In the genomic region with DNA sequence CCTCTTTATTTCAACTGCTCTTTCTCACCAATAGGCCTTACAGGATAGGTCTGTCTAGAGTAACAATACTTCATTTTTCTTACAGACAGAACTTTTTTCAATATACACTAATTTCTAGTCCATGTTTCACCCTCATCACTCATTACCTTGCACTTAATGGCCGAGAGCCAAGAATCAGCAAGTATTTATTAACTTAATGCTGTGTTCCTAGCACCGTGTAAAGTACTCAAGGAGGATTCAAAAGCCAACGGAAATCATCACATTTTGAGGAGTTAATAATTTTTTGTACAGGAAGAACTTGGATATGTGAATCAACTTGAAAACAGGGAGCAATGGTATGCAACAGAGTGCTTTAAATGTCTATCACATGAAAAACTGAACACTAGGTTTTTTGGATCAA, we compare ENCODE assay signal across 1 cellular context.
TF ChIP-seq lines count a peak whose summit lies in the region.

No MANE protein-coding gene starts in this region.

TF ChIP-seq in IMR-90, 13 proteins besides CTCF, POLR2A, EP300 and RAD21:
- TF ChIP-seq MAFK (IDR thresholded peaks at IDR 0.05; ENCODE audit: low read depth, low read length) = no peak
- no peak for TF ChIP-seq FOS (IDR thresholded peaks at IDR 0.05; ENCODE audit: low read depth, low read length)
- TF ChIP-seq CEBPB (IDR thresholded peaks at IDR 0.05; ENCODE audit: low read depth, low read length) = no peak
- TF ChIP-seq, protein P1, sequence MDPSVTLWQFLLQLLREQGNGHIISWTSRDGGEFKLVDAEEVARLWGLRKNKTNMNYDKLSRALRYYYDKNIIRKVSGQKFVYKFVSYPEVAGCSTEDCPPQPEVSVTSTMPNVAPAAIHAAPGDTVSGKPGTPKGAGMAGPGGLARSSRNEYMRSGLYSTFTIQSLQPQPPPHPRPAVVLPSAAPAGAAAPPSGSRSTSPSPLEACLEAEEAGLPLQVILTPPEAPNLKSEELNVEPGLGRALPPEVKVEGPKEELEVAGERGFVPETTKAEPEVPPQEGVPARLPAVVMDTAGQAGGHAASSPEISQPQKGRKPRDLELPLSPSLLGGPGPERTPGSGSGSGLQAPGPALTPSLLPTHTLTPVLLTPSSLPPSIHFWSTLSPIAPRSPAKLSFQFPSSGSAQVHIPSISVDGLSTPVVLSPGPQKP (IDR thresholded peaks at IDR 0.05; ENCODE audit: borderline replicate concordance, low read depth, low read length) = no peak
- no peak for TF ChIP-seq MXI1 (IDR thresholded peaks at IDR 0.05; ENCODE audit: borderline replicate concordance, low read depth, low read length)
- no peak for TF ChIP-seq CHD1 (IDR thresholded peaks at IDR 0.05; ENCODE audit: low read depth, low read length)
- TF ChIP-seq BHLHE40 (IDR thresholded peaks at IDR 0.05; ENCODE audit: low read depth, low read length) = no peak
- TF ChIP-seq SMC3 (IDR thresholded peaks at IDR 0.05; ENCODE audit: low read depth, low read length) = no peak
- TF ChIP-seq, protein P2, sequence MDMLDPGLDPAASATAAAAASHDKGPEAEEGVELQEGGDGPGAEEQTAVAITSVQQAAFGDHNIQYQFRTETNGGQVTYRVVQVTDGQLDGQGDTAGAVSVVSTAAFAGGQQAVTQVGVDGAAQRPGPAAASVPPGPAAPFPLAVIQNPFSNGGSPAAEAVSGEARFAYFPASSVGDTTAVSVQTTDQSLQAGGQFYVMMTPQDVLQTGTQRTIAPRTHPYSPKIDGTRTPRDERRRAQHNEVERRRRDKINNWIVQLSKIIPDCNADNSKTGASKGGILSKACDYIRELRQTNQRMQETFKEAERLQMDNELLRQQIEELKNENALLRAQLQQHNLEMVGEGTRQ (IDR thresholded peaks at IDR 0.05; ENCODE audit: low read depth, low read length) = no peak
- no peak for TF ChIP-seq RCOR1 (IDR thresholded peaks at IDR 0.05; ENCODE audit: insufficient replicate concordance, low read length)
- TF ChIP-seq RFX5 (IDR thresholded peaks at IDR 0.05; ENCODE audit: low read depth, low read length) = no peak
- no peak for TF ChIP-seq MAZ (IDR thresholded peaks at IDR 0.05; ENCODE audit: borderline replicate concordance, low read depth, low read length)
